In genomic region chr12:77925536-77926108, GRCh38 we compare ENCODE assay signal across 8 cellular contexts.
DNase-seq lines count a peak whose midpoint lies in the region; ATAC-seq and FAIRE-seq lines count a peak whose summit lies in the region.

No MANE protein-coding gene starts in this region.

- no peaks in the 10 kb centered on the region for H3K9me3 ChIP-seq in small intestine (ENCODE audit: control insufficient read depth, low read depth)

- 0 to 2% (median 1%) methylated on average over 6 of the region's 6 CpGs for WGBS in small intestine, 3 donors

- no peaks in the 10 kb centered on the region for H3K27me3 ChIP-seq in small intestine (ENCODE audit: control insufficient read depth in 2 of 2, insufficient read depth in 2 of 2, low read length in 2 of 2)

- no peak overlapping the region for H3K4me3 ChIP-seq in small intestine (ENCODE audit: low read depth in 1 of 2, low read length in 2 of 2)

- no peaks in the 10 kb centered on the region for H3K36me3 ChIP-seq in small intestine (ENCODE audit: control insufficient read depth in 2 of 2, insufficient read depth in 2 of 2, low read length in 2 of 2)

- no peaks in the 10 kb centered on the region for H3K4me1 ChIP-seq in small intestine (ENCODE audit: control insufficient read depth in 2 of 2, insufficient read depth in 1 of 2, low read depth in 1 of 2, low read length in 1 of 2)

- ATAC-seq in GM21619 (IDR thresholded peaks at IDR 0.05; ENCODE audit: unreplicated experiment), result peak; percentile 100

- no peak for FAIRE-seq in small intestine (lab: Jason Lieb, UNC)

- DNase-seq in activated CD4-positive, alpha-beta T cell treated with anti-CD3 and anti-CD28 coated beads for 48 hours, result peak; percentile 37
- no peak for DNase-seq in activated CD4-positive, alpha-beta T cell treated with anti-CD3 and anti-CD28 coated beads for 1 hour
- peak; percentile 89 for DNase-seq in HT1080 (ENCODE audit: low read depth)
- peak; percentile 94 for DNase-seq in NCI-H774 (lab: John Stamatoyannopoulos, UW)
- DNase-seq in astrocyte of the hippocampus (ENCODE audit: low read depth, low spot score), result peak; percentile 97
- DNase-seq in hypothalamus (lab: John Stamatoyannopoulos, UW), result peak in 48 of 51 donors; percentile 2 to 88 (median 44)
- peak; percentile 68 for DNase-seq in small intestine

- H3K27ac ChIP-seq in small intestine (ENCODE audit: low read depth in 1 of 2, low read length in 1 of 2), result no peak overlapping the region
